Comparison of ENCODE assay signal across 8 cellular contexts in the genomic region with DNA sequence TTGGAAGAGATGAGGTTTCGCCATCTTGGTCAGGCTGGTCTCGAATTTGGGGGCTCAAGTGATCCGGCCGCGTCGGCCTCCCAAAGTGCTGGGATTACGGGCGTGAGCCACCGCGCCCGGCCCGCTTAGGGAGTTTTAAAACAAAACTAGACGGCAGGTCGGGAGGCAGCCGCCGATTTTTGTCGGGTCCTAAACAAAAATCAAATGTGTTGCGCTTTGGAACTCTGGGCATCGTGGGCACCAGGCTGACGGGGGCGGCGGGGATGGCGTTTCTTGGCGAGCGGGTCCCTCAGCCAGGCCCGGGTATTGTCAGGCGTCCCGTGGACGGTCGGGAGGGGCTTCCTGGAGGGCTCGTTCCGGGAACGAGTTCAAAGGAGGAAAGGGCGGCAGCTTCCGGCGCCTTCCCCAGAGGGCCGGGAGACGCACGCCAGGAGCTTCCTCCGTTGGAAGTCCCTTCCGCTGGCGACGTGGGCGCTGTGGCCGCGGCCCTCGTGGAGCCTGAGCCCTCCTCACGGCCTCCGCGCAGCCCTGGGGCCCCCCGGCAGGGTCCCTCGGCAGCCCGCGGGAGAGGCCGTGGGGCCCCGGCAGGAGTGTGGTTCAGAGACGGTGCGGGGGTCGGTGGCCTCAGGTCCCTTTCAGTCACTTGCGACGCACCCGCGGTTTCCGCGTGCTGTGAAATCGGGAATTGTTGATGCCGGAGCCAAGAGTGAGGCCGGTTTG. TPM values are rescaled to one million over a fixed set of nuclear protein-coding genes. Genes with fewer than 3 reads are reported as not detected.
DNase-seq lines count a peak whose midpoint lies in the region; ATAC-seq and TF ChIP-seq lines count a peak whose summit lies in the region.

No MANE protein-coding gene starts in this region.

- DNase-seq in DMS53 treated with DMSO at 0.1 percent for 48 hours (lab: John Stamatoyannopoulos, UW; ENCODE audit: unreplicated experiment) (peak; percentile 72), Kasumi-1 (lab: John Stamatoyannopoulos, UW) (peak; percentile 61 to 74), naive B cell (peak; percentile 15), thyroid gland (peak; percentile 60 to 67)
- DNase-seq in activated CD4-positive, alpha-beta T cell treated with anti-CD3 and anti-CD28 coated beads, Interleukin-2, amount 50 U/mL, for 48 hours, result peak; percentile 65 to 72

- peak overlapping the region in 3 of 6 donors; percentile 16 to 95 (median 65) for H3K27ac Mint-ChIP-seq in naive B cell

- H3K4me1 ChIP-seq in esophagus (ENCODE audit: control insufficient read depth in 2 of 2, insufficient read depth in 2 of 2, low read length in 1 of 2) (peaks cover 4 to 5% of the 10 kb centered on the region in 2 donors), thyroid gland (peaks cover 0 to 25% of the 10 kb centered on the region in 2 donors)

- peak overlapping the region in 7 of 8 donors; percentile 68 to 94 (median 88) for H3K4me3 Mint-ChIP-seq in naive B cell

- no peaks in the 10 kb centered on the region for H3K36me3 Mint-ChIP-seq in naive B cell

- peaks cover 6 to 18% (median 16%) of the 10 kb centered on the region in 3 donors for H3K4me1 Mint-ChIP-seq in naive B cell

- H3K36me3 ChIP-seq in esophagus (ENCODE audit: control insufficient read depth in 2 of 2, insufficient read depth in 2 of 2, low read length in 1 of 2) (peaks cover 0 to 7% of the 10 kb centered on the region in 2 donors), thyroid gland (peaks cover 0 to 15% of the 10 kb centered on the region in 2 donors)

- no peaks in the 10 kb centered on the region for H3K9me3 Mint-ChIP-seq in naive B cell

- peak in 1 of 2 donors; percentile 88 for TF ChIP-seq POLR2A in thyroid gland (IDR thresholded peaks at IDR 0.05)

- WGBS in esophagus, 2 donors, result 15 to 16% methylated on average over 64 to 68 of the region's 68 CpGs
- 25 to 44% methylated on average over 22 to 46 of the region's 68 CpGs for WGBS in thyroid gland, 2 donors

- H3K27me3 Mint-ChIP-seq in naive B cell, result no peaks in the 10 kb centered on the region

- intact Hi-C loops in thyroid gland (cut with DNase I), result no loop called here

- H3K9me3 ChIP-seq in esophagus (ENCODE audit: control insufficient read depth in 2 of 2, insufficient read depth in 1 of 2, low read depth in 1 of 2, low read length in 1 of 2) (no peaks in the 10 kb centered on the region), thyroid gland (no peaks in the 10 kb centered on the region)

- ATAC-seq in GM21390 (IDR thresholded peaks at IDR 0.05; ENCODE audit: unreplicated experiment) (peak; percentile 35), naive B cell (ENCODE audit: low read depth in 2 of 2) (peak; percentile 30 to 37), GM18873 (IDR thresholded peaks at IDR 0.05; ENCODE audit: low FRiP score, unreplicated experiment) (no peak)

- H3K27ac ChIP-seq in esophagus (ENCODE audit: low read depth in 2 of 2, low read length in 1 of 2) (peak overlapping the region; percentile 34 to 65), thyroid gland (peak overlapping the region; percentile 32 to 66 (median 64))

- H3K27me3 ChIP-seq in esophagus (ENCODE audit: control insufficient read depth in 1 of 2, insufficient read depth in 2 of 2, low read length in 2 of 2) (no peaks in the 10 kb centered on the region), thyroid gland (no peaks in the 10 kb centered on the region)

- H3K4me3 ChIP-seq in esophagus (ENCODE audit: low read depth in 1 of 2, low read length in 2 of 2) (peak overlapping the region; percentile 56 to 57), thyroid gland (replicated peaks in 1 of 3) (peak overlapping the region; percentile 48 to 57 (median 48))

- no peak for TF ChIP-seq CTCF in thyroid gland (IDR thresholded peaks at IDR 0.05)

RNA-seq across cellular contexts. Expression of a gene that starts 59.2 kb away (rescaled TPM):
- polyA plus RNA-seq in esophagus (1 to 10 TPM; 1.3 to 2.0 TPM), naive B cell (ENCODE audit: low read depth in 6 of 6) (1 to 10 TPM in 5 of 6 donors, not detected in 1; 1.2 to 2.2 (median 1.5) TPM)
- 10 to 100 TPM; 17.9 to 29.9 (median 22.2) TPM for total RNA-seq in thyroid gland

Comparison
In these comparisons a context has a peak if more than half of its experiments do, and no peak if none do; other contexts are left out.
1. DNase-seq: peak in every context shown above with its lines; median percentile 72 in DMS53 treated with DMSO at 0.1 percent for 48 hours; 68 in activated CD4-positive, alpha-beta T cell treated with anti-CD3 and anti-CD28 coated beads, Interleukin-2, amount 50 U/mL, for 48 hours; 68 in Kasumi-1; 64 in thyroid gland; 15 in naive B cell.